In the genomic region with DNA sequence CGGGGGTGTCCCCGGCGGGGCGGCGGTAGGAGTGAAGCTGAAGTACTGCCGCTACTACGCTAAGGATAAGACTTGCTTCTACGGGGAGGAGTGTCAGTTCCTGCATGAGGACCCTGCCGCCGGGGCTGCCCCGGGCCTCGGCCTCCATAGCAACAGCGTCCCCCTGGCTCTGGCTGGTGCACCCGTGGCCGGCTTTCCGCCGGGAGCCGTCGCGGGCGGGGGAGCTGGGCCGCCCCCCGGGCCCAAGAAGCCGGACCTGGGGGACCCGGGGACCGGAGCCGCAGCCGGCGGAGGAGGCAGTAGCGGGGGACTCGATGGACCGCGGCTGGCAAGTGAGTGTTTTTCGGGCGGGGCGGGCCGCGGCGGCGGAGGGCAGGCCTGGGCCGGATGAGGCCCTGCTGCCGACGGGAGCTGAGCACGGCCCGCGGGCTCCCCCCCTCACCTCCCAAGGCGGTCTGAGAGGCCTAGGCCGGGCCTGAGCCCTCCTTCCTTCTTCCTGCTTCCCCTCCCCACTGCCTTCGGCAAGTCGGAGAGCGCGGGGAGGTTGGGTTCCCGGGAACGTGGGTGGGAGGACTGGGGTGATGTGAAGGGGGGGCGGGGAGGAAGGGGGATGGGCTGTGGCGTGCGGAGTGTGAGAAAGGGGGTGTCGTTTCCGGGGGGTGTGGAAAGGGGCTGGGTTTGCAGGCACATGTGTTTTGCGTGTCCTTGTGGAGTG, we compare ENCODE assay signal across 1 cellular context.
TF ChIP-seq lines count a peak whose summit lies in the region.

No MANE protein-coding gene starts in this region.

TF ChIP-seq in GM12878, 131 proteins besides CTCF, POLR2A, EP300 and RAD21 (continued from another document and continues in another):
- TF ChIP-seq, protein P1, sequence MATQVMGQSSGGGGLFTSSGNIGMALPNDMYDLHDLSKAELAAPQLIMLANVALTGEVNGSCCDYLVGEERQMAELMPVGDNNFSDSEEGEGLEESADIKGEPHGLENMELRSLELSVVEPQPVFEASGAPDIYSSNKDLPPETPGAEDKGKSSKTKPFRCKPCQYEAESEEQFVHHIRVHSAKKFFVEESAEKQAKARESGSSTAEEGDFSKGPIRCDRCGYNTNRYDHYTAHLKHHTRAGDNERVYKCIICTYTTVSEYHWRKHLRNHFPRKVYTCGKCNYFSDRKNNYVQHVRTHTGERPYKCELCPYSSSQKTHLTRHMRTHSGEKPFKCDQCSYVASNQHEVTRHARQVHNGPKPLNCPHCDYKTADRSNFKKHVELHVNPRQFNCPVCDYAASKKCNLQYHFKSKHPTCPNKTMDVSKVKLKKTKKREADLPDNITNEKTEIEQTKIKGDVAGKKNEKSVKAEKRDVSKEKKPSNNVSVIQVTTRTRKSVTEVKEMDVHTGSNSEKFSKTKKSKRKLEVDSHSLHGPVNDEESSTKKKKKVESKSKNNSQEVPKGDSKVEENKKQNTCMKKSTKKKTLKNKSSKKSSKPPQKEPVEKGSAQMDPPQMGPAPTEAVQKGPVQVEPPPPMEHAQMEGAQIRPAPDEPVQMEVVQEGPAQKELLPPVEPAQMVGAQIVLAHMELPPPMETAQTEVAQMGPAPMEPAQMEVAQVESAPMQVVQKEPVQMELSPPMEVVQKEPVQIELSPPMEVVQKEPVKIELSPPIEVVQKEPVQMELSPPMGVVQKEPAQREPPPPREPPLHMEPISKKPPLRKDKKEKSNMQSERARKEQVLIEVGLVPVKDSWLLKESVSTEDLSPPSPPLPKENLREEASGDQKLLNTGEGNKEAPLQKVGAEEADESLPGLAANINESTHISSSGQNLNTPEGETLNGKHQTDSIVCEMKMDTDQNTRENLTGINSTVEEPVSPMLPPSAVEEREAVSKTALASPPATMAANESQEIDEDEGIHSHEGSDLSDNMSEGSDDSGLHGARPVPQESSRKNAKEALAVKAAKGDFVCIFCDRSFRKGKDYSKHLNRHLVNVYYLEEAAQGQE (IDR thresholded peaks at IDR 0.05; ENCODE audit: low read depth, low read length) = no peak
- no peak for TF ChIP-seq SUZ12 (IDR thresholded peaks at IDR 0.05; ENCODE audit: unreplicated experiment)
- TF ChIP-seq, protein P2, sequence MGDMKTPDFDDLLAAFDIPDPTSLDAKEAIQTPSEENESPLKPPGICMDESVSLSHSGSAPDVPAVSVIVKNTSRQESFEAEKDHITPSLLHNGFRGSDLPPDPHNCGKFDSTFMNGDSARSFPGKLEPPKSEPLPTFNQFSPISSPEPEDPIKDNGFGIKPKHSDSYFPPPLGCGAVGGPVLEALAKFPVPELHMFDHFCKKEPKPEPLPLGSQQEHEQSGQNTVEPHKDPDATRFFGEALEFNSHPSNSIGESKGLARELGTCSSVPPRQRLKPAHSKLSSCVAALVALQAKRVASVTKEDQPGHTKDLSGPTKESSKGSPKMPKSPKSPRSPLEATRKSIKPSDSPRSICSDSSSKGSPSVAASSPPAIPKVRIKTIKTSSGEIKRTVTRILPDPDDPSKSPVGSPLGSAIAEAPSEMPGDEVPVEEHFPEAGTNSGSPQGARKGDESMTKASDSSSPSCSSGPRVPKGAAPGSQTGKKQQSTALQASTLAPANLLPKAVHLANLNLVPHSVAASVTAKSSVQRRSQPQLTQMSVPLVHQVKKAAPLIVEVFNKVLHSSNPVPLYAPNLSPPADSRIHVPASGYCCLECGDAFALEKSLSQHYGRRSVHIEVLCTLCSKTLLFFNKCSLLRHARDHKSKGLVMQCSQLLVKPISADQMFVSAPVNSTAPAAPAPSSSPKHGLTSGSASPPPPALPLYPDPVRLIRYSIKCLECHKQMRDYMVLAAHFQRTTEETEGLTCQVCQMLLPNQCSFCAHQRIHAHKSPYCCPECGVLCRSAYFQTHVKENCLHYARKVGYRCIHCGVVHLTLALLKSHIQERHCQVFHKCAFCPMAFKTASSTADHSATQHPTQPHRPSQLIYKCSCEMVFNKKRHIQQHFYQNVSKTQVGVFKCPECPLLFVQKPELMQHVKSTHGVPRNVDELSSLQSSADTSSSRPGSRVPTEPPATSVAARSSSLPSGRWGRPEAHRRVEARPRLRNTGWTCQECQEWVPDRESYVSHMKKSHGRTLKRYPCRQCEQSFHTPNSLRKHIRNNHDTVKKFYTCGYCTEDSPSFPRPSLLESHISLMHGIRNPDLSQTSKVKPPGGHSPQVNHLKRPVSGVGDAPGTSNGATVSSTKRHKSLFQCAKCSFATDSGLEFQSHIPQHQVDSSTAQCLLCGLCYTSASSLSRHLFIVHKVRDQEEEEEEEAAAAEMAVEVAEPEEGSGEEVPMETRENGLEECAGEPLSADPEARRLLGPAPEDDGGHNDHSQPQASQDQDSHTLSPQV (IDR thresholded peaks at IDR 0.05) = no peak
- no peak; the same call in 1 of the 2 replicates for TF ChIP-seq TAF1 (IDR thresholded peaks at IDR 0.05; ENCODE audit: borderline replicate concordance, low read depth, low read length)
- no peak for TF ChIP-seq MTA3 (IDR thresholded peaks at IDR 0.05; ENCODE audit: borderline replicate concordance, low read length)
- TF ChIP-seq, protein P3, sequence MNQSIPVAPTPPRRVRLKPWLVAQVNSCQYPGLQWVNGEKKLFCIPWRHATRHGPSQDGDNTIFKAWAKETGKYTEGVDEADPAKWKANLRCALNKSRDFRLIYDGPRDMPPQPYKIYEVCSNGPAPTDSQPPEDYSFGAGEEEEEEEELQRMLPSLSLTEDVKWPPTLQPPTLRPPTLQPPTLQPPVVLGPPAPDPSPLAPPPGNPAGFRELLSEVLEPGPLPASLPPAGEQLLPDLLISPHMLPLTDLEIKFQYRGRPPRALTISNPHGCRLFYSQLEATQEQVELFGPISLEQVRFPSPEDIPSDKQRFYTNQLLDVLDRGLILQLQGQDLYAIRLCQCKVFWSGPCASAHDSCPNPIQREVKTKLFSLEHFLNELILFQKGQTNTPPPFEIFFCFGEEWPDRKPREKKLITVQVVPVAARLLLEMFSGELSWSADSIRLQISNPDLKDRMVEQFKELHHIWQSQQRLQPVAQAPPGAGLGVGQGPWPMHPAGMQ (IDR thresholded peaks at IDR 0.05; ENCODE audit: borderline replicate concordance) = 0 out of 2 replicates have a peak, but pooled peaks have one; percentile 46
- TF ChIP-seq, protein P4, sequence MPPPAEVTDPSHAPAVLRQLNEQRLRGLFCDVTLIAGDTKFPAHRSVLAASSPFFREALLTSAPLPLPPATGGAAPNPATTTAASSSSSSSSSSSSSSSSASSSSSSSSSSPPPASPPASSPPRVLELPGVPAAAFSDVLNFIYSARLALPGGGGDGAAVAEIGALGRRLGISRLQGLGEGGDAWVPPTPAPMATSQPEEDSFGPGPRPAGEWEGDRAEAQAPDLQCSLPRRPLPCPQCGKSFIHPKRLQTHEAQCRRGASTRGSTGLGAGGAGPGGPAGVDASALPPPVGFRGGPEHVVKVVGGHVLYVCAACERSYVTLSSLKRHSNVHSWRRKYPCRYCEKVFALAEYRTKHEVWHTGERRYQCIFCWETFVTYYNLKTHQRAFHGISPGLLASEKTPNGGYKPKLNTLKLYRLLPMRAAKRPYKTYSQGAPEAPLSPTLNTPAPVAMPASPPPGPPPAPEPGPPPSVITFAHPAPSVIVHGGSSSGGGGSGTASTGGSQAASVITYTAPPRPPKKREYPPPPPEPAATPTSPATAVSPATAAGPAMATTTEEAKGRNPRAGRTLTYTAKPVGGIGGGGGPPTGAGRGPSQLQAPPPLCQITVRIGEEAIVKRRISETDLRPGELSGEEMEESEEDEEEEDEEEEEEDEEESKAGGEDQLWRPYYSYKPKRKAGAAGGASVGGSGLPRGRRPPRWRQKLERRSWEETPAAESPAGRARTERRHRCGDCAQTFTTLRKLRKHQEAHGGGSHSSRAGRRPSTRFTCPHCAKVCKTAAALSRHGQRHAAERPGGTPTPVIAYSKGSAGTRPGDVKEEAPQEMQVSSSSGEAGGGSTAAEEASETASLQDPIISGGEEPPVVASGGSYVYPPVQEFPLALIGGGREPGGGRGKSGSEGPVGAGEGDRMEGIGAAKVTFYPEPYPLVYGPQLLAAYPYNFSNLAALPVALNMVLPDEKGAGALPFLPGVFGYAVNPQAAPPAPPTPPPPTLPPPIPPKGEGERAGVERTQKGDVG (CRISPR knock-in tag; IDR thresholded peaks at IDR 0.05) = no peak
- TF ChIP-seq SPI1 (IDR thresholded peaks at IDR 0.05; ENCODE audit: borderline replicate concordance, insufficient read depth, low read depth, low read length) = no peak
- TF ChIP-seq SMARCA5 (IDR thresholded peaks at IDR 0.05) = peak; percentile 38; the same call in 1 of the 2 replicates
- TF ChIP-seq ETV6 (conservative IDR thresholded peaks at IDR 0.05 in 1 of 2, IDR thresholded peaks at IDR 0.05 in 1 of 2; ENCODE audit: borderline replicate concordance in 1 of 2, low read depth in 1 of 2) = no peak
- no peak for TF ChIP-seq BCL11A (IDR thresholded peaks at IDR 0.05; ENCODE audit: low read depth, low read length)
- no peak for TF ChIP-seq SUPT20H (IDR thresholded peaks at IDR 0.05; ENCODE audit: borderline replicate concordance, control insufficient read depth, low read depth, low read length)
- TF ChIP-seq, protein P5, sequence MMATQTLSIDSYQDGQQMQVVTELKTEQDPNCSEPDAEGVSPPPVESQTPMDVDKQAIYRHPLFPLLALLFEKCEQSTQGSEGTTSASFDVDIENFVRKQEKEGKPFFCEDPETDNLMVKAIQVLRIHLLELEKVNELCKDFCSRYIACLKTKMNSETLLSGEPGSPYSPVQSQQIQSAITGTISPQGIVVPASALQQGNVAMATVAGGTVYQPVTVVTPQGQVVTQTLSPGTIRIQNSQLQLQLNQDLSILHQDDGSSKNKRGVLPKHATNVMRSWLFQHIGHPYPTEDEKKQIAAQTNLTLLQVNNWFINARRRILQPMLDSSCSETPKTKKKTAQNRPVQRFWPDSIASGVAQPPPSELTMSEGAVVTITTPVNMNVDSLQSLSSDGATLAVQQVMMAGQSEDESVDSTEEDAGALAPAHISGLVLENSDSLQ (IDR thresholded peaks at IDR 0.05) = peak; percentile 71
- no peak for TF ChIP-seq ZNF217 (IDR thresholded peaks at IDR 0.05)
- TF ChIP-seq, protein P6, sequence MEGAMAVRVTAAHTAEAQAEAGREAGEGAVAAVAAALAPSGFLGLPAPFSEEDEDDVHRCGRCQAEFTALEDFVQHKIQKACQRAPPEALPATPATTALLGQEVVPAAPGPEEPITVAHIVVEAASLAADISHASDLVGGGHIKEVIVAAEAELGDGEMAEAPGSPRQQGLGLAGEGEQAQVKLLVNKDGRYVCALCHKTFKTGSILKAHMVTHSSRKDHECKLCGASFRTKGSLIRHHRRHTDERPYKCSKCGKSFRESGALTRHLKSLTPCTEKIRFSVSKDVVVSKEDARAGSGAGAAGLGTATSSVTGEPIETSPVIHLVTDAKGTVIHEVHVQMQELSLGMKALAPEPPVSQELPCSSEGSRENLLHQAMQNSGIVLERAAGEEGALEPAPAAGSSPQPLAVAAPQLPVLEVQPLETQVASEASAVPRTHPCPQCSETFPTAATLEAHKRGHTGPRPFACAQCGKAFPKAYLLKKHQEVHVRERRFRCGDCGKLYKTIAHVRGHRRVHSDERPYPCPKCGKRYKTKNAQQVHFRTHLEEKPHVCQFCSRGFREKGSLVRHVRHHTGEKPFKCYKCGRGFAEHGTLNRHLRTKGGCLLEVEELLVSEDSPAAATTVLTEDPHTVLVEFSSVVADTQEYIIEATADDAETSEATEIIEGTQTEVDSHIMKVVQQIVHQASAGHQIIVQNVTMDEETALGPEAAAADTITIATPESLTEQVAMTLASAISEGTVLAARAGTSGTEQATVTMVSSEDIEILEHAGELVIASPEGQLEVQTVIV (IDR thresholded peaks at IDR 0.05; ENCODE audit: borderline replicate concordance, partially characterized antibody) = peak; percentile 30
- no peak for TF ChIP-seq NRF1 (conservative IDR thresholded peaks at IDR 0.05; ENCODE audit: low read depth, low read length)
- TF ChIP-seq FOXK2 (IDR thresholded peaks at IDR 0.05) = 0 out of 2 replicates have a peak, but pooled peaks have one; percentile 23
- TF ChIP-seq ATF3 (IDR thresholded peaks at IDR 0.05; ENCODE audit: borderline replicate concordance, extremely low read depth, low read depth, low read length) = no peak
- TF ChIP-seq RELB (IDR thresholded peaks at IDR 0.05; ENCODE audit: low read depth) = no peak; the same call in 1 of the 2 replicates
- TF ChIP-seq JUND (IDR thresholded peaks at IDR 0.05; ENCODE audit: low read depth, low read length) = no peak
- TF ChIP-seq CHD2 (IDR thresholded peaks at IDR 0.05; ENCODE audit: borderline replicate concordance, low read depth, low read length) = peak; percentile 85
- TF ChIP-seq, protein P7, sequence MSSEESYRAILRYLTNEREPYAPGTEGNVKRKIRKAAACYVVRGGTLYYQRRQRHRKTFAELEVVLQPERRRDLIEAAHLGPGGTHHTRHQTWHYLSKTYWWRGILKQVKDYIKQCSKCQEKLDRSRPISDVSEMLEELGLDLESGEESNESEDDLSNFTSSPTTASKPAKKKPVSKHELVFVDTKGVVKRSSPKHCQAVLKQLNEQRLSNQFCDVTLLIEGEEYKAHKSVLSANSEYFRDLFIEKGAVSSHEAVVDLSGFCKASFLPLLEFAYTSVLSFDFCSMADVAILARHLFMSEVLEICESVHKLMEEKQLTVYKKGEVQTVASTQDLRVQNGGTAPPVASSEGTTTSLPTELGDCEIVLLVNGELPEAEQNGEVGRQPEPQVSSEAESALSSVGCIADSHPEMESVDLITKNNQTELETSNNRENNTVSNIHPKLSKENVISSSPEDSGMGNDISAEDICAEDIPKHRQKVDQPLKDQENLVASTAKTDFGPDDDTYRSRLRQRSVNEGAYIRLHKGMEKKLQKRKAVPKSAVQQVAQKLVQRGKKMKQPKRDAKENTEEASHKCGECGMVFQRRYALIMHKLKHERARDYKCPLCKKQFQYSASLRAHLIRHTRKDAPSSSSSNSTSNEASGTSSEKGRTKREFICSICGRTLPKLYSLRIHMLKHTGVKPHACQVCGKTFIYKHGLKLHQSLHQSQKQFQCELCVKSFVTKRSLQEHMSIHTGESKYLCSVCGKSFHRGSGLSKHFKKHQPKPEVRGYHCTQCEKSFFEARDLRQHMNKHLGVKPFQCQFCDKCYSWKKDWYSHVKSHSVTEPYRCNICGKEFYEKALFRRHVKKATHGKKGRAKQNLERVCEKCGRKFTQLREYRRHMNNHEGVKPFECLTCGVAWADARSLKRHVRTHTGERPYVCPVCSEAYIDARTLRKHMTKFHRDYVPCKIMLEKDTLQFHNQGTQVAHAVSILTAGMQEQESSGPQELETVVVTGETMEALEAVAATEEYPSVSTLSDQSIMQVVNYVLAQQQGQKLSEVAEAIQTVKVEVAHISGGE (CRISPR knock-in tag; IDR thresholded peaks at IDR 0.05) = no peak
- peak; percentile 70 to 82; a peak in 3 of 4 replicates for TF ChIP-seq BHLHE40 (IDR thresholded peaks at IDR 0.05; ENCODE audit: borderline replicate concordance in 1 of 2, low read depth in 2 of 2, low read length in 1 of 2)
- TF ChIP-seq SP1 (IDR thresholded peaks at IDR 0.05; ENCODE audit: low read depth, low read length) = peak; percentile 50
- TF ChIP-seq CBX3 (IDR thresholded peaks at IDR 0.05; ENCODE audit: borderline replicate concordance, low read depth) = no peak
- TF ChIP-seq FOXM1 (IDR thresholded peaks at IDR 0.05; ENCODE audit: low read depth, low read length) = no peak
- TF ChIP-seq CREB1 (IDR thresholded peaks at IDR 0.05; ENCODE audit: low read depth) = peak; percentile 79
